15 cellular contexts compared by ENCODE assay signal in the genomic region with DNA sequence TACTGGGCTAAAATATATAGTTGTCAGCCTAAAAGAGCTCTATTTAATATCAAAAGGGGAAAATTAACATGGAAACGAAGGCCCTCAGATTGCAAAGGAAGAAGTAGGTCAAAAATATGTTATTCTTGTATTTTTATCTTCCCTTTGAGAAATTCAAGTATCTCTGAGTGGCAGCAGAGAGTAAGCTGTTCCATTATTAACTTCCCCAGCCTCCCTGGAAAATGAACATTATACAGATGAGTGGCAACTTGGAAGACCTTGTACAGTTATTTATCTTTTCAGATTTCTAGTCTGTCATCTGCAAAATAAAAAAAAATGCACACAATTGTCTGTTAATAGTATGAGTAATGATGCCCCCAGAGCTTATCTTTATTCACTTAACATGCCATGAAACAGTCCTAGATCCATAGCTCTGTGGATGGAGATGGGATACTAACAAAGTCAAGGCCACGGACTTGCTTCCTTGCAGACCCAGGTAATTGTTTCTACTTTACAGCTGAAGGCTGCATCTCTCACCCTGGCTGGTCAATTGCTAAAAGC.
"Had no signal": no experiment of that assay in that cellular context is flagged by ENCODE, and none has a peak within 500 bp of the region (broad histone marks: within the 10 kb centered on the region; RNA-seq: fewer than 3 reads in every experiment).

No MANE protein-coding gene starts in this region.

- DNase-seq: effector CD4-positive, alpha-beta T cell; immature natural killer cell; mesendoderm; naive B cell; psoas muscle; small intestine; stimulated activated CD4-positive, alpha-beta T cell treated with anti-CD3 and anti-CD28 coated beads, Interleukin-12 subunit alpha, Interleukin-12 subunit beta, amount 100 ng/mL, for 4 hours; stimulated activated naive CD4-positive, alpha-beta T cell; stomach; substantia nigra; transverse colon had no signal

- H3K27ac ChIP-seq: coronary artery, psoas muscle, stomach, thoracic aorta, transverse colon had no signal

- H3K4me3 Mint-ChIP-seq: immature natural killer cell, nephron had no signal

- H3K27me3 ChIP-seq: stomach, transverse colon had no signal

- H3K27me3 Mint-ChIP-seq: naive B cell had no signal

- ATAC-seq: esophagus mucosa, psoas muscle had no signal

- H3K27ac Mint-ChIP-seq: immature natural killer cell, naive B cell, nephron had no signal

- H3K36me3 ChIP-seq: stomach, thoracic aorta, transverse colon had no signal

- H3K4me1 Mint-ChIP-seq: immature natural killer cell, naive B cell, nephron had no signal

- H3K4me3 ChIP-seq: coronary artery, psoas muscle, stomach, thoracic aorta, transverse colon had no signal

- H3K4me1 ChIP-seq: psoas muscle, stomach, transverse colon had no signal

- H3K9me3 ChIP-seq: thoracic aorta had no signal
